In the genomic region with DNA sequence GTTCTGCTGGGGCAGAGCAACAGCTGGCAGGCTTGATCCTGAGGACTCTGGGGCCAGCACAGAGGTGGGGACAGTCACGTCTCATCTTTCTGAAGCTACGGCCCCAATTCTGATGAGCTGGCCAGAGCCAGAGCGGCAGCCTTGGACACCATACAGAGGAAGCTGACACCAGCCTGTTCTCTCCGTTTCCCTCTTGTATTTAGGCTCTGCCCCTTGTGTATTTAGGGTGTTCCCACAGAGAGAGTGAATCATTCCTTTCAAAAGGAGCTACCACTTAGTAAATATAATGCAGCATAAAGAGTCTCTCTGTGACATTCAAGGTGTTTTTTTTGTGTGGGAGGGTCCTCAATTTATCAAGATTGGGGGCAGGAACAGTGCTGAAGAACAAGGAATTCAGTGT, we compare ENCODE assay signal across 19 cellular contexts.
DNase-seq lines count a peak whose midpoint lies in the region; ATAC-seq, FAIRE-seq and TF ChIP-seq lines count a peak whose summit lies in the region.
"Had no signal": no experiment of that assay in that cellular context is flagged by ENCODE, and none has a peak within 500 bp of the region (broad histone marks: within the 10 kb centered on the region; RNA-seq: fewer than 3 reads in every experiment).

No MANE protein-coding gene starts in this region.

- FAIRE-seq in HepG2 (lab: Jason Lieb, UNC): no peak
- FAIRE-seq: A549, D721Med, G401.6, GM12891 had no signal

- no peak overlapping the region for H2BK12ac ChIP-seq in trophoblast cell (ENCODE audit: low read length)

- BruUV-seq in HepG2 (replicated peaks; lab: Mats Ljungman, UMichigan): no TSS peak

- in situ Hi-C loops in HepG2 (cut with HindIII; ENCODE audit: extremely low pct_ligation_motif_present, low pct_unique_long_range_greater_than_20kb): no loop called here

- no peak for TF ChIP-seq RAD21 in HepG2 (CRISPR knock-in tag; IDR thresholded peaks at IDR 0.05)

- TF ChIP-seq POLR2A in HepG2 (IDR thresholded peaks at IDR 0.05; ENCODE audit: insufficient read depth in 1 of 2, low read depth in 2 of 2, low read length in 2 of 2): no peak
- no peak for TF ChIP-seq POLR2A in right lobe of liver (IDR thresholded peaks at IDR 0.05)

- no peak overlapping the region for H2BK5ac ChIP-seq in trophoblast cell (ENCODE audit: low read depth, low read length, poor library complexity)

- no peak overlapping the region for H3K23ac ChIP-seq in trophoblast cell (ENCODE audit: low read length)

- H3K27me3 ChIP-seq in HepG2 (ENCODE audit: control insufficient read depth in 1 of 2, insufficient read depth in 2 of 2, low read length in 2 of 2) (no peaks in the 10 kb centered on the region), right lobe of liver (no peaks in the 10 kb centered on the region), trophoblast cell (ENCODE audit: insufficient read depth, low read length) (no peaks in the 10 kb centered on the region)
- H3K27me3 ChIP-seq: BLaER1 treated with 17β-estradiol and CSF1 and Interleukin-3, amounts not matched to agents 10 nM and 100 nM had no signal

- H4K91ac ChIP-seq in trophoblast cell (ENCODE audit: low read depth, low read length): no peak overlapping the region

- H2AK5ac ChIP-seq in trophoblast cell (ENCODE audit: low read length): no peak overlapping the region

- H3K14ac ChIP-seq in trophoblast cell (ENCODE audit: low read length): no peak overlapping the region

- H3K4ac ChIP-seq in trophoblast cell (ENCODE audit: low read depth, low read length): no peak overlapping the region

- TF ChIP-seq EP300 in HepG2 (IDR thresholded peaks at IDR 0.05; ENCODE audit: low read depth in 2 of 2, low read length in 2 of 2): no peak
- TF ChIP-seq EP300 in HepG2 (CRISPR knock-in tag; IDR thresholded peaks at IDR 0.05; ENCODE audit: borderline replicate concordance): no peak

- H3K79me2 ChIP-seq in HepG2 (ENCODE audit: insufficient read depth, low read length) (no peaks in the 10 kb centered on the region), trophoblast cell (ENCODE audit: control insufficient read depth, insufficient read depth, low read length, poor library complexity) (no peaks in the 10 kb centered on the region)

- H3K27ac ChIP-seq in HepG2 (ENCODE audit: extremely low read length, insufficient read depth, low read length) (no peak overlapping the region), right lobe of liver (no peak overlapping the region), trophoblast cell (ENCODE audit: low read depth, low read length) (no peak overlapping the region)
- H3K27ac ChIP-seq: 22Rv1; A549; BLaER1 treated with 17β-estradiol and CSF1 and Interleukin-3, amounts not matched to agents 10 nM and 100 nM; C4-2B had no signal

- TF ChIP-seq CTCF in HepG2 (CRISPR knock-in tag; IDR thresholded peaks at IDR 0.05): no peak
- TF ChIP-seq CTCF in right lobe of liver (IDR thresholded peaks at IDR 0.05): no peak

- H4K12ac ChIP-seq in trophoblast cell (ENCODE audit: low read depth, low read length): peak overlapping the region; percentile 24

- WGBS in HepG2 (ENCODE audit: low lambda C conversion rate): 69% methylated on average over 3 of the region's 4 CpGs
- WGBS in right lobe of liver (ENCODE audit: insufficient coverage, low coverage, low lambda C conversion rate, missing lambda C conversion rate): 39% methylated on average over 2 of the region's 4 CpGs
- no CpG with 5 or more reads among the region's 4 CpGs for WGBS in trophoblast cell (ENCODE audit: extremely low coverage, insufficient coverage, insufficient read length)

- H2BK120ac ChIP-seq in trophoblast cell (ENCODE audit: insufficient read depth, low read length, poor library complexity): no peak overlapping the region

- intact Hi-C loops in HepG2 (cut with micrococcal nuclease; ENCODE audit: unreplicated experiment) (no loop called here), right lobe of liver (cut with DNase I) (no loop called here)

- 0 out of 2 replicates have a peak, but pooled peaks cover 6% of the 10 kb centered on the region for H3K4me1 ChIP-seq in HepG2 (ENCODE audit: insufficient read depth, low read length)
- no peaks in the 10 kb centered on the region for H3K4me1 ChIP-seq in right lobe of liver
- no peaks in the 10 kb centered on the region for H3K4me1 ChIP-seq in trophoblast cell (ENCODE audit: control insufficient read depth in 1 of 2, insufficient read depth in 2 of 2, low read length in 2 of 2)
- H3K4me1 ChIP-seq: A549; BLaER1 treated with 17β-estradiol and CSF1 and Interleukin-3, amounts not matched to agents 10 nM and 100 nM; Caco-2 had no signal

- H3K4me3 ChIP-seq in HepG2 (replicated peaks in 1 of 3; ENCODE audit: insufficient read depth in 1 of 3, low read depth in 2 of 3, low read length in 3 of 3): no peak overlapping the region
- no peak overlapping the region for H3K4me3 ChIP-seq in right lobe of liver
- peak overlapping the region; percentile 49 for H3K4me3 ChIP-seq in trophoblast cell (ENCODE audit: low read depth, low read length)
- H3K4me3 ChIP-seq: A549; BLaER1 treated with 17β-estradiol and CSF1 and Interleukin-3, amounts not matched to agents 10 nM and 100 nM had no signal

- H2AFZ ChIP-seq in HepG2 (ENCODE audit: low read length) (no peak overlapping the region), trophoblast cell (ENCODE audit: insufficient read depth, low read length, poor library complexity) (no peak overlapping the region)

- no peak overlapping the region for H4K8ac ChIP-seq in trophoblast cell (ENCODE audit: low read depth, low read length)

- H3K18ac ChIP-seq in trophoblast cell (ENCODE audit: low read length): no peak overlapping the region

- H3K36me3 ChIP-seq in HepG2 (replicated peaks in 1 of 2; ENCODE audit: control insufficient read depth in 1 of 2, insufficient read depth in 2 of 2, low read length in 2 of 2) (no peaks in the 10 kb centered on the region), right lobe of liver (no peaks in the 10 kb centered on the region), trophoblast cell (ENCODE audit: control insufficient read depth in 1 of 2, insufficient read depth in 2 of 2, low read length in 2 of 2) (no peaks in the 10 kb centered on the region)
- H3K36me3 ChIP-seq: BLaER1 treated with 17β-estradiol and CSF1 and Interleukin-3, amounts not matched to agents 10 nM and 100 nM had no signal

- H3K9me3 ChIP-seq in HepG2 (ENCODE audit: low read length): no peaks in the 10 kb centered on the region
- no peaks in the 10 kb centered on the region for H3K9me3 ChIP-seq in right lobe of liver
- peaks cover 35% of the 10 kb centered on the region for H3K9me3 ChIP-seq in trophoblast cell (ENCODE audit: insufficient read depth, low read depth, low read length)
- H3K9me3 ChIP-seq: BLaER1 treated with 17β-estradiol and CSF1 and Interleukin-3, amounts not matched to agents 10 nM and 100 nM; Caco-2 had no signal

- H3K79me1 ChIP-seq in trophoblast cell (ENCODE audit: low read length): no peaks in the 10 kb centered on the region

- H3K9ac ChIP-seq in HepG2 (ENCODE audit: insufficient read depth, low read depth, low read length): no peak overlapping the region
- H3K9ac ChIP-seq in trophoblast cell (ENCODE audit: low read length): no peak overlapping the region
- H3K9ac ChIP-seq: BLaER1 treated with 17β-estradiol and CSF1 and Interleukin-3, amounts not matched to agents 10 nM and 100 nM had no signal

- no peak overlapping the region for H3K4me2 ChIP-seq in HepG2 (ENCODE audit: low read depth, low read length)
- H3K4me2 ChIP-seq in trophoblast cell (ENCODE audit: low read length): no peak overlapping the region
- H3K4me2 ChIP-seq: A549; BLaER1 treated with 17β-estradiol and CSF1 and Interleukin-3, amounts not matched to agents 10 nM and 100 nM had no signal

- no peaks in the 10 kb centered on the region for H4K20me1 ChIP-seq in HepG2 (ENCODE audit: insufficient read depth, low read length)
- H4K20me1 ChIP-seq: BLaER1 treated with 17β-estradiol and CSF1 and Interleukin-3, amounts not matched to agents 10 nM and 100 nM had no signal

- ATAC-seq in HepG2 (peak; percentile 22; the same call in 2 of the 3 replicates), right lobe of liver (no peak)
- ATAC-seq: A549; CD8-positive, alpha-beta T cell had no signal

- CTCF ChIA-PET in HepG2 (lab: Yijun Ruan, JAX; ENCODE audit: low intra/inter-chr PET ratio, low total read pairs): no interaction called here

- DNase-seq in HepG2 (ENCODE audit: low spot score) (no peak), right lobe of liver (no peak), trophoblast cell (no peak), GM19238 (ENCODE audit: insufficient read length, low spot score) (no peak)
- DNase-seq in stimulated activated CD8-positive, alpha-beta memory T cell treated with anti-CD3 and anti-CD28 coated beads, Interleukin-4, amount 100 ng/mL, for 48 hours: no peak
- DNase-seq: AML-193; Caco-2; Calu3; CD4-positive, alpha-beta T cell; CD8-positive, alpha-beta T cell; DMS79 treated with DMSO at 0.1 percent for 48 hours; GF-D8 had no signal

- POLR2A ChIA-PET in HepG2 (lab: Yijun Ruan, JAX): no interaction called here

TF ChIP-seq in HepG2, 621 proteins besides CTCF, POLR2A, EP300 and RAD21:
- no peak for TF ChIP-seq YEATS4 (CRISPR knock-in tag; IDR thresholded peaks at IDR 0.05; ENCODE audit: borderline replicate concordance)
- TF ChIP-seq HNRNPL (IDR thresholded peaks at IDR 0.05; ENCODE audit: low read depth, low read length): 0 out of 2 replicates have a peak, but pooled peaks have one; percentile 33
- no peak for TF ChIP-seq ZNF343 (CRISPR knock-in tag; IDR thresholded peaks at IDR 0.05)
- TF ChIP-seq POLR2G (IDR thresholded peaks at IDR 0.05; ENCODE audit: low read depth, low read length): 0 out of 2 replicates have a peak, but pooled peaks have one; percentile 40
- TF ChIP-seq, protein P1, sequence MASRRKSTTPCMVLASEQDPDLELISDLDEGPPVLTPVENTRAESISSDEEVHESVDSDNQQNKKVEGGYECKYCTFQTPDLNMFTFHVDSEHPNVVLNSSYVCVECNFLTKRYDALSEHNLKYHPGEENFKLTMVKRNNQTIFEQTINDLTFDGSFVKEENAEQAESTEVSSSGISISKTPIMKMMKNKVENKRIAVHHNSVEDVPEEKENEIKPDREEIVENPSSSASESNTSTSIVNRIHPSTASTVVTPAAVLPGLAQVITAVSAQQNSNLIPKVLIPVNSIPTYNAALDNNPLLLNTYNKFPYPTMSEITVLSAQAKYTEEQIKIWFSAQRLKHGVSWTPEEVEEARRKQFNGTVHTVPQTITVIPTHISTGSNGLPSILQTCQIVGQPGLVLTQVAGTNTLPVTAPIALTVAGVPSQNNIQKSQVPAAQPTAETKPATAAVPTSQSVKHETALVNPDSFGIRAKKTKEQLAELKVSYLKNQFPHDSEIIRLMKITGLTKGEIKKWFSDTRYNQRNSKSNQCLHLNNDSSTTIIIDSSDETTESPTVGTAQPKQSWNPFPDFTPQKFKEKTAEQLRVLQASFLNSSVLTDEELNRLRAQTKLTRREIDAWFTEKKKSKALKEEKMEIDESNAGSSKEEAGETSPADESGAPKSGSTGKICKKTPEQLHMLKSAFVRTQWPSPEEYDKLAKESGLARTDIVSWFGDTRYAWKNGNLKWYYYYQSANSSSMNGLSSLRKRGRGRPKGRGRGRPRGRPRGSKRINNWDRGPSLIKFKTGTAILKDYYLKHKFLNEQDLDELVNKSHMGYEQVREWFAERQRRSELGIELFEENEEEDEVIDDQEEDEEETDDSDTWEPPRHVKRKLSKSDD (CRISPR knock-in tag; IDR thresholded peaks at IDR 0.05; ENCODE audit: low read depth): no peak
